22 cellular contexts compared by ENCODE assay signal in genomic region chr2:169291517-169291916, GRCh38.
A peak's percentile ranks its signal among the peaks of the same experiment; 100 is the strongest.
DNase-seq lines count a peak whose midpoint lies in the region; ATAC-seq, FAIRE-seq and TF ChIP-seq lines count a peak whose summit lies in the region.
"Had no signal": no experiment of that assay in that cellular context is flagged by ENCODE, and none has a peak within 500 bp of the region (broad histone marks: within the 10 kb centered on the region; RNA-seq: fewer than 3 reads in every experiment).

No MANE protein-coding gene starts in this region.

- no peak overlapping the region for H4K8ac ChIP-seq in H1 (ENCODE audit: extremely low read depth, insufficient read depth, low read length)

- H3K79me2 ChIP-seq in GM23248 (ENCODE audit: insufficient read depth) (no peaks in the 10 kb centered on the region), H1 (ENCODE audit: control insufficient read depth in 1 of 2, insufficient read depth in 2 of 2, low read length in 2 of 2) (no peaks in the 10 kb centered on the region)

- TF ChIP-seq EP300 in H1 (IDR thresholded peaks at IDR 0.05; ENCODE audit: borderline replicate concordance in 1 of 2, low read depth in 2 of 2, low read length in 2 of 2) = no peak

- no peaks in the 10 kb centered on the region for H3K9me3 Mint-ChIP-seq in stimulated activated naive CD8-positive, alpha-beta T cell treated with anti-CD3 and anti-CD28 coated beads, Interleukin-15, amount 100 ng/mL, for 72 hours
- H3K9me3 Mint-ChIP-seq: CD8-positive, alpha-beta T cell had no signal

- H3K36me3 ChIP-seq in GM23248 (ENCODE audit: low read depth) (no peaks in the 10 kb centered on the region), H1 (ENCODE audit: control insufficient read depth in 2 of 4, insufficient read depth in 4 of 4, low read length in 3 of 4) (peaks cover 0 to 3% (median 0%) of the 10 kb centered on the region in 4 experiments; a peak in 2 of 8 replicates)
- H3K36me3 ChIP-seq: BLaER1 had no signal

- H3K4me3 Mint-ChIP-seq in stimulated activated naive CD8-positive, alpha-beta T cell treated with anti-CD3 and anti-CD28 coated beads, Interleukin-15, amount 100 ng/mL, for 72 hours = no peak overlapping the region
- H3K4me3 Mint-ChIP-seq: CD8-positive, alpha-beta T cell had no signal

- H3K4me1 Mint-ChIP-seq in stimulated activated naive CD8-positive, alpha-beta T cell treated with anti-CD3 and anti-CD28 coated beads, Interleukin-15, amount 100 ng/mL, for 72 hours = no peaks in the 10 kb centered on the region

- no peak for ATAC-seq in stimulated activated naive CD8-positive, alpha-beta T cell treated with anti-CD3 and anti-CD28 coated beads, Interleukin-15, amount 100 ng/mL, for 72 hours
- ATAC-seq: CD8-positive, alpha-beta T cell; HCT116; K562; Right ventricle myocardium inferior had no signal

- no peak overlapping the region for H4K5ac ChIP-seq in H1 (ENCODE audit: insufficient read length, low read depth, low read length)

- 3 to 4% methylated on average over 2 of the region's 2 CpGs for WGBS in GM23248 (ENCODE audit: low coverage in 1 of 2, low lambda C conversion rate in 2 of 2, missing lambda C conversion rate in 2 of 2), 2 experiments
- WGBS in H1 (ENCODE audit: extremely low coverage in 1 of 2, insufficient coverage in 1 of 2, insufficient read length in 1 of 2, insufficient replicate concordance in 2 of 2, low coverage in 1 of 2, low lambda C conversion rate in 2 of 2, missing lambda C conversion rate in 1 of 2), 2 experiments = 21% methylated on average over 2 of the region's 2 CpGs; no CpG with 5 or more reads in 1 of the 2 experiments

- H4K91ac ChIP-seq in H1 (replicated peaks; ENCODE audit: insufficient read length, low read length) = no peak overlapping the region

- no peak for TF ChIP-seq POLR2A in H1 (IDR thresholded peaks at IDR 0.05; ENCODE audit: control extremely low read depth in 1 of 2, low read depth in 2 of 2, low read length in 2 of 2)

- H3K79me1 ChIP-seq in H1 (ENCODE audit: low read depth, low read length) = no peaks in the 10 kb centered on the region

- no peak overlapping the region for H3K27ac Mint-ChIP-seq in stimulated activated naive CD8-positive, alpha-beta T cell treated with anti-CD3 and anti-CD28 coated beads, Interleukin-15, amount 100 ng/mL, for 72 hours
- H3K27ac Mint-ChIP-seq: CD8-positive, alpha-beta T cell had no signal

- H2AFZ ChIP-seq in GM23248 = no peak overlapping the region
- H2AFZ ChIP-seq in H1 (ENCODE audit: low read length) = no peak overlapping the region

- CTCF ChIA-PET in H1 (lab: Charles Lee; ENCODE audit: partially characterized antibody) = no interaction called here

- H3K14ac ChIP-seq in H1 (ENCODE audit: insufficient read length) = no peak overlapping the region

- H3K4me2 ChIP-seq in GM23248 (ENCODE audit: unreplicated experiment) (no peak overlapping the region), H1 (ENCODE audit: insufficient read depth in 1 of 2, low read depth in 2 of 2, low read length in 2 of 2) (no peak overlapping the region)
- H3K4me2 ChIP-seq: BLaER1 had no signal

- H3K23ac ChIP-seq in H1 (ENCODE audit: insufficient read length) = no peak overlapping the region

- no peaks in the 10 kb centered on the region for H3F3A ChIP-seq in GM23248 (ENCODE audit: insufficient read depth)

- no peaks in the 10 kb centered on the region for H3K4me1 ChIP-seq in GM23248 (ENCODE audit: insufficient read depth)
- H3K4me1 ChIP-seq in H1 (replicated peaks in 1 of 4; ENCODE audit: control insufficient read depth in 3 of 4, insufficient read depth in 4 of 4, low read length in 3 of 4) = peaks cover 0 to 7% (median 0%) of the 10 kb centered on the region in 4 experiments; a peak in 1 of 7 replicates
- H3K4me1 ChIP-seq: BLaER1 had no signal

- H3K23me2 ChIP-seq in H1 (ENCODE audit: low read depth, low read length) = no peaks in the 10 kb centered on the region

- H2BK120ac ChIP-seq in H1 (replicated peaks; ENCODE audit: low read depth, low read length) = no peak overlapping the region

- H3K27me3 ChIP-seq in GM23248 (replicated peaks; ENCODE audit: insufficient read depth) = no peaks in the 10 kb centered on the region
- H3K27me3 ChIP-seq in H1 (replicated peaks in 1 of 4; ENCODE audit: control insufficient read depth in 3 of 4, extremely low read depth in 1 of 4, insufficient read depth in 3 of 4, low read length in 3 of 4) = no peaks in the 10 kb centered on the region; a peak in 1 of 7 replicates
- H3K27me3 ChIP-seq: BLaER1 had no signal

- DNase-seq in GM23248 (peak; percentile 7), M059J (ENCODE audit: low read depth) (peak; percentile 16), H1 (ENCODE audit: low read depth in 1 of 2, low spot score in 2 of 2) (no peak), renal cortical epithelial cell (ENCODE audit: low read depth) (peak; percentile 18), HPDE6-E6E7 (ENCODE audit: extremely low spot score) (no peak), HuH-7 (ENCODE audit: low spot score) (no peak)
- DNase-seq in stimulated activated naive CD8-positive, alpha-beta T cell treated with anti-CD3 and anti-CD28 coated beads, Interleukin-15, amount 100 ng/mL, for 72 hours = no peak
- DNase-seq: Calu3; CD8-positive, alpha-beta T cell; DMS79; NCI-H1092; NCI-H1436 treated with DMSO at 0.1 percent for 48 hours; NCI-H2029; NCI-H2171 treated with DMSO at 0.1 percent for 48 hours; NCI-H446; NCI-H69; SW 1271 had no signal

- H2BK12ac ChIP-seq in H1 (ENCODE audit: low read depth, low read length) = no peak overlapping the region

- no peaks in the 10 kb centered on the region for H4K20me1 ChIP-seq in GM23248 (ENCODE audit: insufficient read depth)
- H4K20me1 ChIP-seq in H1 (replicated peaks in 1 of 2; ENCODE audit: control insufficient read depth in 1 of 2, insufficient read depth in 2 of 2, low read length in 2 of 2) = no peaks in the 10 kb centered on the region
- H4K20me1 ChIP-seq: BLaER1 had no signal

- in situ Hi-C loops in GM23248 (cut with MboI) = no loop called here

- POLR2A ChIA-PET in H1 (lab: Charles Lee; ENCODE audit: partially characterized antibody) = no interaction called here

- no peak overlapping the region for H2BK5ac ChIP-seq in H1 (ENCODE audit: low read depth, low read length)

- H3K4ac ChIP-seq in H1 (replicated peaks; ENCODE audit: insufficient read length, low read depth, low read length) = no peak overlapping the region

- H2AK5ac ChIP-seq in H1 (ENCODE audit: low read depth, low read length) = no peak overlapping the region

- no peak for TF ChIP-seq RAD21 in H1 (IDR thresholded peaks at IDR 0.05 in 1 of 2, conservative IDR thresholded peaks at IDR 0.05 in 1 of 2; ENCODE audit: low read depth in 2 of 2, low read length in 2 of 2)

- H3K27ac ChIP-seq in GM23248 (no peak overlapping the region), H1 (ENCODE audit: low read depth, low read length) (no peak overlapping the region)
- H3K27ac ChIP-seq: BLaER1 had no signal

- no peak overlapping the region for H3K18ac ChIP-seq in H1 (ENCODE audit: extremely low read depth, low read length)

- no peak overlapping the region for H2BK20ac ChIP-seq in H1 (ENCODE audit: low read length)

- H3K56ac ChIP-seq in H1 (replicated peaks; ENCODE audit: insufficient read length, low read depth, low read length) = no peak overlapping the region

- H3K27me3 Mint-ChIP-seq in stimulated activated naive CD8-positive, alpha-beta T cell treated with anti-CD3 and anti-CD28 coated beads, Interleukin-15, amount 100 ng/mL, for 72 hours = peaks cover 3% of the 10 kb centered on the region

- TF ChIP-seq CTCF in H1 (IDR thresholded peaks at IDR 0.05; ENCODE audit: control extremely low read depth in 1 of 3, insufficient read depth in 1 of 3, low read depth in 1 of 3, low read length in 3 of 3) = no peak

- H3K9me3 ChIP-seq in GM23248 (ENCODE audit: low read depth) (no peaks in the 10 kb centered on the region), H1 (ENCODE audit: insufficient read depth in 2 of 2, low read depth in 1 of 2, low read length in 1 of 2) (no peaks in the 10 kb centered on the region)
- H3K9me3 ChIP-seq: BLaER1 had no signal

- peak; percentile 70 for FAIRE-seq in H1 (lab: Jason Lieb, UNC)
- FAIRE-seq: K562, RCC 7860 had no signal

- H3K9me2 ChIP-seq in GM23248 (ENCODE audit: insufficient read depth) = no peaks in the 10 kb centered on the region

- H2BK15ac ChIP-seq in H1 (ENCODE audit: low read length) = no peak overlapping the region

- H3K4me3 ChIP-seq in GM23248 = no peak overlapping the region
- H3K4me3 ChIP-seq in H1 (ENCODE audit: extremely low read depth in 1 of 4, insufficient read depth in 2 of 4, low read depth in 3 of 4, low read length in 4 of 4) = no peak overlapping the region
- H3K4me3 ChIP-seq: BLaER1, K562 had no signal

- H3K9ac ChIP-seq in GM23248 (no peak overlapping the region), H1 (replicated peaks in 1 of 4; ENCODE audit: extremely low read depth in 1 of 4, low read depth in 3 of 4, low read length in 3 of 4) (no peak overlapping the region)
- H3K9ac ChIP-seq: BLaER1 had no signal

TF ChIP-seq in H1, 55 proteins besides CTCF, POLR2A, EP300 and RAD21 (continues in another document):
- TF ChIP-seq MAFK (IDR thresholded peaks at IDR 0.05; ENCODE audit: low read depth, low read length) = no peak
- TF ChIP-seq RXRA (IDR thresholded peaks at IDR 0.05; ENCODE audit: insufficient read depth, low read depth, low read length) = no peak
- TF ChIP-seq EGR1 (IDR thresholded peaks at IDR 0.05; ENCODE audit: borderline replicate concordance, low read depth, low read length) = no peak

Comparison
In these comparisons a context has a peak if more than half of its experiments do, and no peak if none do; other contexts are left out.
1. DNase-seq: peak in GM23248 (single experiment), M059J (single experiment) and renal cortical epithelial cell (single experiment); none in H1 (0 of 2), HPDE6-E6E7 (single experiment), stimulated activated naive CD8-positive, alpha-beta T cell treated with anti-CD3 and anti-CD28 coated beads, Interleukin-15, amount 100 ng/mL, for 72 hours (0 of 2) and HuH-7 (single experiment).